ENCODE assay signal across 21 cellular contexts in genomic region chrX:54695231-54695630, GRCh38.
DNase-seq lines count a peak whose midpoint lies in the region; ATAC-seq, FAIRE-seq and TF ChIP-seq lines count a peak whose summit lies in the region.
"Had no signal": no experiment of that assay in that cellular context is flagged by ENCODE, and none has a peak within 500 bp of the region (broad histone marks: within the 10 kb centered on the region; RNA-seq: fewer than 3 reads in every experiment).

No MANE protein-coding gene starts in this region.

- no peak overlapping the region for H2BK120ac ChIP-seq in H1 (replicated peaks; ENCODE audit: low read depth, low read length)

- no peak for TF ChIP-seq POLR2A in H1 (IDR thresholded peaks at IDR 0.05; ENCODE audit: control extremely low read depth in 1 of 2, low read depth in 2 of 2, low read length in 2 of 2)

- no peaks in the 10 kb centered on the region for H3K36me3 Mint-ChIP-seq in mesothelial cell of epicardium
- H3K36me3 Mint-ChIP-seq: immature natural killer cell had no signal

- H3K4me2 ChIP-seq in MM.1S (ENCODE audit: low read depth, low read length): peak overlapping the region; percentile 7; the same call in 1 of the 2 replicates
- no peak overlapping the region for H3K4me2 ChIP-seq in H1 (ENCODE audit: insufficient read depth in 1 of 2, low read depth in 2 of 2, low read length in 2 of 2)
- H3K4me2 ChIP-seq: KMS-11 had no signal

- no peak for FAIRE-seq in H1 (lab: Jason Lieb, UNC)

- H3K9me3 Mint-ChIP-seq in mesothelial cell of epicardium: peaks cover 27% of the 10 kb centered on the region

- H2BK5ac ChIP-seq in H1 (ENCODE audit: low read depth, low read length): no peak overlapping the region

- POLR2A ChIA-PET in H1 (lab: Charles Lee; ENCODE audit: partially characterized antibody): no interaction called here

- 0 out of 2 replicates have a peak, but pooled peaks cover 3% of the 10 kb centered on the region for H3F3A ChIP-seq in MM.1S (ENCODE audit: insufficient read depth, low read length)

- no peak overlapping the region for H3K23ac ChIP-seq in H1 (ENCODE audit: insufficient read length)

- no peak overlapping the region for H3K4ac ChIP-seq in H1 (replicated peaks; ENCODE audit: insufficient read length, low read depth, low read length)

- no peak overlapping the region for H2BK20ac ChIP-seq in H1 (ENCODE audit: low read length)

- H3K4me1 ChIP-seq in MM.1S (ENCODE audit: low read length): peaks cover 11% of the 10 kb centered on the region; the same call in 1 of the 2 replicates
- H3K4me1 ChIP-seq in H1 (replicated peaks in 1 of 4; ENCODE audit: control insufficient read depth in 3 of 4, insufficient read depth in 4 of 4, low read length in 3 of 4): no peaks in the 10 kb centered on the region
- H3K4me1 ChIP-seq: body of pancreas, gastroesophageal sphincter, stomach had no signal

- H3K9ac ChIP-seq in MM.1S (ENCODE audit: low read length) (no peak overlapping the region), H1 (replicated peaks in 1 of 4; ENCODE audit: extremely low read depth in 1 of 4, low read depth in 3 of 4, low read length in 3 of 4) (no peak overlapping the region)
- H3K9ac ChIP-seq: KMS-11 had no signal

- H4K5ac ChIP-seq in H1 (ENCODE audit: insufficient read length, low read depth, low read length): no peak overlapping the region

- H3K4me1 Mint-ChIP-seq in mesothelial cell of epicardium: peaks cover 16% of the 10 kb centered on the region
- H3K4me1 Mint-ChIP-seq: immature natural killer cell, T-cell had no signal

- H3K27ac ChIP-seq in MM.1S (ENCODE audit: low read length): peak overlapping the region; percentile 29; the same call in 1 of the 2 replicates
- H3K27ac ChIP-seq in H1 (ENCODE audit: low read depth, low read length): no peak overlapping the region
- H3K27ac ChIP-seq: body of pancreas, C4-2B, gastroesophageal sphincter, KMS-11, stomach had no signal

- H3K9me2 ChIP-seq in MM.1S (replicated peaks; ENCODE audit: insufficient read depth, low read length): no peaks in the 10 kb centered on the region

- H3K23me2 ChIP-seq in H1 (ENCODE audit: low read depth, low read length): no peaks in the 10 kb centered on the region

- H3K36me3 ChIP-seq in MM.1S (replicated peaks; ENCODE audit: insufficient read depth, low read length) (no peaks in the 10 kb centered on the region), H1 (ENCODE audit: control insufficient read depth in 2 of 4, insufficient read depth in 4 of 4, low read length in 3 of 4) (no peaks in the 10 kb centered on the region)
- H3K36me3 ChIP-seq: gastroesophageal sphincter, stomach had no signal

- peaks cover 2% of the 10 kb centered on the region for H3K27me3 Mint-ChIP-seq in mesothelial cell of epicardium (ENCODE audit: low read depth)

- H3K79me2 ChIP-seq in MM.1S (ENCODE audit: low read length) (no peaks in the 10 kb centered on the region), H1 (ENCODE audit: control insufficient read depth in 1 of 2, insufficient read depth in 2 of 2, low read length in 2 of 2) (no peaks in the 10 kb centered on the region)

- no peak overlapping the region for H4K91ac ChIP-seq in H1 (replicated peaks; ENCODE audit: insufficient read length, low read length)

- CTCF ChIA-PET in H1 (lab: Charles Lee; ENCODE audit: partially characterized antibody): interaction anchor here (1.4 to 2.0 kb wide), 2 partner anchors 91 to 92 kb away, joined by 4 to 5 read pairs; no protein-coding TSS in a partner anchor

- WGBS in H1 (ENCODE audit: extremely low coverage in 1 of 2, insufficient coverage in 1 of 2, insufficient read length in 1 of 2, insufficient replicate concordance in 2 of 2, low coverage in 1 of 2, low lambda C conversion rate in 2 of 2, missing lambda C conversion rate in 1 of 2), 2 experiments: 71% methylated on average over 2 of the region's 2 CpGs; no CpG with 5 or more reads in 1 of the 2 experiments

- H3K4me3 ChIP-seq in MM.1S (ENCODE audit: low read length) (no peak overlapping the region), H1 (ENCODE audit: extremely low read depth in 1 of 4, insufficient read depth in 2 of 4, low read depth in 3 of 4, low read length in 4 of 4) (no peak overlapping the region)
- H3K4me3 ChIP-seq: body of pancreas, gastroesophageal sphincter, stomach had no signal

- H3K9me3 ChIP-seq in MM.1S (replicated peaks; ENCODE audit: insufficient read depth, low read length) (no peaks in the 10 kb centered on the region), H1 (ENCODE audit: insufficient read depth in 2 of 2, low read depth in 1 of 2, low read length in 1 of 2) (no peaks in the 10 kb centered on the region)
- H3K9me3 ChIP-seq: body of pancreas, gastroesophageal sphincter had no signal

- peak; percentile 0 for DNase-seq in EL
- no peak for DNase-seq in MM.1S
- no peak for DNase-seq in H1 (ENCODE audit: low read depth in 1 of 2, low spot score in 2 of 2)
- DNase-seq in mesothelial cell of epicardium (ENCODE audit: low spot score in 2 of 2, unreplicated experiment in 2 of 2): no peak
- no peak for DNase-seq in left colon
- DNase-seq in NCI-H1436 (lab: John Stamatoyannopoulos, UW): no peak
- DNase-seq: activated CD4-positive, CD25-positive, alpha-beta regulatory T cell; activated naive CD4-positive, alpha-beta T cell; body of pancreas; DND-41; effector memory CD4-positive, alpha-beta T cell; immature natural killer cell; midbrain; stomach; T-cell had no signal

- H3K27me3 ChIP-seq in MM.1S (replicated peaks; ENCODE audit: insufficient read depth, low read length) (no peaks in the 10 kb centered on the region), H1 (replicated peaks in 1 of 4; ENCODE audit: control insufficient read depth in 3 of 4, extremely low read depth in 1 of 4, insufficient read depth in 3 of 4, low read length in 3 of 4) (no peaks in the 10 kb centered on the region)
- H3K27me3 ChIP-seq: body of pancreas, gastroesophageal sphincter, stomach had no signal

- ATAC-seq in left colon (no peak), GM18909 (IDR thresholded peaks at IDR 0.05; ENCODE audit: poor library complexity, unreplicated experiment) (no peak), GM18517 (IDR thresholded peaks at IDR 0.05; ENCODE audit: unreplicated experiment) (no peak)
- ATAC-seq: body of pancreas, gastroesophageal sphincter, Panc1, T-cell had no signal

- H3K14ac ChIP-seq in H1 (ENCODE audit: insufficient read length): no peak overlapping the region

- H3K79me1 ChIP-seq in H1 (ENCODE audit: low read depth, low read length): no peaks in the 10 kb centered on the region

- no peak overlapping the region for H2BK15ac ChIP-seq in H1 (ENCODE audit: low read length)

- H2AFZ ChIP-seq in MM.1S (ENCODE audit: low read length): no peak overlapping the region
- H2AFZ ChIP-seq in H1 (ENCODE audit: low read length): no peak overlapping the region

- intact Hi-C loops in left colon (cut with DNase I, micrococcal nuclease): no loop called here

- H4K20me1 ChIP-seq in MM.1S (ENCODE audit: insufficient read depth, low read length) (no peaks in the 10 kb centered on the region), H1 (replicated peaks in 1 of 2; ENCODE audit: control insufficient read depth in 1 of 2, insufficient read depth in 2 of 2, low read length in 2 of 2) (no peaks in the 10 kb centered on the region)

- peak overlapping the region; percentile 59 for H3K27ac Mint-ChIP-seq in mesothelial cell of epicardium
- H3K27ac Mint-ChIP-seq: immature natural killer cell, T-cell had no signal

- H2BK12ac ChIP-seq in H1 (ENCODE audit: low read depth, low read length): no peak overlapping the region

- no peak overlapping the region for H2AK5ac ChIP-seq in H1 (ENCODE audit: low read depth, low read length)

- H3K18ac ChIP-seq in H1 (ENCODE audit: extremely low read depth, low read length): no peak overlapping the region

- no peak overlapping the region for H3K4me3 Mint-ChIP-seq in mesothelial cell of epicardium
- H3K4me3 Mint-ChIP-seq: immature natural killer cell, T-cell had no signal

- TF ChIP-seq RAD21 in H1 (IDR thresholded peaks at IDR 0.05 in 1 of 2, conservative IDR thresholded peaks at IDR 0.05 in 1 of 2; ENCODE audit: low read depth in 2 of 2, low read length in 2 of 2): peak; percentile 30 to 48

- TF ChIP-seq EP300 in H1 (IDR thresholded peaks at IDR 0.05; ENCODE audit: borderline replicate concordance in 1 of 2, low read depth in 2 of 2, low read length in 2 of 2): no peak

- TF ChIP-seq CTCF in MM.1S (IDR thresholded peaks at IDR 0.05; ENCODE audit: low read length): no peak
- peak in 2 of 3 experiments; percentile 11 to 13; a peak in 2 of 4 replicates for TF ChIP-seq CTCF in H1 (IDR thresholded peaks at IDR 0.05; ENCODE audit: control extremely low read depth in 1 of 3, insufficient read depth in 1 of 3, low read depth in 1 of 3, low read length in 3 of 3)
- TF ChIP-seq CTCF in mesothelial cell of epicardium (IDR thresholded peaks at IDR 0.05; ENCODE audit: unreplicated experiment): no peak

- no peak overlapping the region for H4K8ac ChIP-seq in H1 (ENCODE audit: extremely low read depth, insufficient read depth, low read length)

- no peak overlapping the region for H3K56ac ChIP-seq in H1 (replicated peaks; ENCODE audit: insufficient read length, low read depth, low read length)

TF ChIP-seq in H1, 55 proteins besides CTCF, POLR2A, EP300 and RAD21:
- TF ChIP-seq ASH2L (IDR thresholded peaks at IDR 0.05; ENCODE audit: low read length): no peak
- TF ChIP-seq KDM4A (IDR thresholded peaks at IDR 0.05; ENCODE audit: low read depth, low read length, severe bottlenecking): no peak
- no peak for TF ChIP-seq ATF2 (IDR thresholded peaks at IDR 0.05; ENCODE audit: low read length)
- no peak for TF ChIP-seq BCL11A (IDR thresholded peaks at IDR 0.05; ENCODE audit: low read depth in 2 of 2, low read length in 2 of 2)
- no peak for TF ChIP-seq JUN (IDR thresholded peaks at IDR 0.05; ENCODE audit: low read depth, low read length)
- no peak for TF ChIP-seq SIN3A (conservative IDR thresholded peaks at IDR 0.05 in 1 of 2, IDR thresholded peaks at IDR 0.05 in 1 of 2; ENCODE audit: low read depth in 1 of 2, low read length in 2 of 2)

Comparison
In these comparisons a context has a peak if more than half of its experiments do, and no peak if none do; other contexts are left out.
1. CTCF ChIP-seq: peak in H1 (2 of 3); none in MM.1S (single experiment) and mesothelial cell of epicardium (single experiment).